17 cellular contexts compared by ENCODE assay signal in the genomic region with DNA sequence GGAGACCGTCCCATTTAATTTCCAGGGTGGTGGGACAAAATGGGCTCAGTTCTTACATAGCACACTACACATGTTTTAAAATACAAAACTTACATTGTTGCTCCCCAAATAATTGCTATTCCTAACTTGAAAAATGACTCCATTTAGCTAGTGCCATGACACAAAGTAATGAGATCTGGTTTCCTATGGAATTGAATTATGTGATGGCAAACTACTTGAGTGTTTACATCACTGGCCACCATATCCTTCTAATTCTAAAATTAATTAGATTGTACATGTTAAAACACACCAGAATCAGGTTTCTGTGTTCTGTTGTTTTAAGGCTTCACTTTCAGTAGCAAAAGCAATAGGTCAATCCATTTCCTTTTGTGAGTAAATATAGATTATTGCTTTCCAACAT.
"Had no signal": no experiment of that assay in that cellular context is flagged by ENCODE, and none has a peak within 500 bp of the region (broad histone marks: within the 10 kb centered on the region; RNA-seq: fewer than 3 reads in every experiment).

No MANE protein-coding gene starts in this region.

- H3K36me3 Mint-ChIP-seq: activated naive CD8-positive, alpha-beta T cell had no signal

- FAIRE-seq: frontal cortex had no signal

- H3K4me3 Mint-ChIP-seq: activated CD8-positive, alpha-beta T cell treated with anti-CD3 and anti-CD28 coated beads for 36 hours; activated naive CD8-positive, alpha-beta T cell had no signal

- H3K36me3 ChIP-seq: ovary had no signal

- H3K27me3 Mint-ChIP-seq: activated CD8-positive, alpha-beta T cell treated with anti-CD3 and anti-CD28 coated beads for 36 hours; activated naive CD8-positive, alpha-beta T cell had no signal

- H3K9me3 ChIP-seq: heart left ventricle, ovary had no signal

- H3K9me3 Mint-ChIP-seq: activated CD8-positive, alpha-beta T cell treated with anti-CD3 and anti-CD28 coated beads for 36 hours had no signal

- H3K27ac Mint-ChIP-seq: activated CD8-positive, alpha-beta T cell treated with anti-CD3 and anti-CD28 coated beads for 36 hours; activated naive CD8-positive, alpha-beta T cell had no signal

- DNase-seq: activated CD4-positive, alpha-beta T cell treated with anti-CD3 and anti-CD28 coated beads for 48 hours; activated CD8-positive, alpha-beta T cell treated with anti-CD3 and anti-CD28 coated beads for 36 hours; activated effector memory CD4-positive, alpha-beta T cell treated with anti-CD3 and anti-CD28 coated beads, Interleukin-2, amount 50 U/mL, for 16 hours; activated T-cell treated with anti-CD3 and anti-CD28 coated beads, Interleukin-2, amount 50 U/mL, for 48 hours; amniotic stem cell; central memory CD4-positive, alpha-beta T cell; cortex of kidney; effector CD8-positive, alpha-beta T cell; heart left ventricle; left cardiac atrium; midbrain; ovary; stimulated activated CD4-positive, alpha-beta T cell treated with anti-CD3 and anti-CD28 coated beads, Interleukin-1b, Interleukin-23, amount 100 ng/mL, for 48 hours; T-helper 2 cell had no signal

- H3K27me3 ChIP-seq: heart left ventricle, ovary had no signal

- H3K4me3 ChIP-seq: heart left ventricle, lung, ovary had no signal

- H3K27ac ChIP-seq: heart left ventricle, ovary had no signal
